Comparison of ENCODE assay signal across 25 cellular contexts in the genomic region with DNA sequence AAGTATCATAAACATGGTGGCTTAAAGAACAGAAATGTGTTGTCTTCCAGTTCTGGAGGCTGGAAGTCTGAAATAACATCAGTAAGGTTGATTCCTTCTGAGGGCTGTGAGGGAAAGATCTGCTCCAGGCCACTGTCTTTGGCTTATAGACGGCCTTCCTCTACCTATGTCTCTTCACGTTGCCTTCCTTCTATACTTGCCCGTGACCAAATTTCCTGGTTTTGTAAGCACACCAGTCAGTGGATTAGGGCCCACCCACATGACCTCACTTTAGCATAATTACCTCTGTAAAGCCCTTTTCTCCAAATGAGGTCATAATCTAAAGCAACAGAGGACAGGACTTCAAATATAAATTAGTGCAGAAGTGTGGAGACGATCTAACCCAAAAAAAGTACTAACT.
DNase-seq lines count a peak whose midpoint lies in the region; ATAC-seq and TF ChIP-seq lines count a peak whose summit lies in the region.
"Had no signal": no experiment of that assay in that cellular context is flagged by ENCODE, and none has a peak within 500 bp of the region (broad histone marks: within the 10 kb centered on the region; RNA-seq: fewer than 3 reads in every experiment).

No MANE protein-coding gene starts in this region.

- no peak overlapping the region for H3K9ac ChIP-seq in trophoblast cell (ENCODE audit: low read length)
- H3K9ac ChIP-seq: BLaER1 had no signal

- no peak overlapping the region for H3K27ac Mint-ChIP-seq in GM23338
- H3K27ac Mint-ChIP-seq: CD14-positive monocyte; CD4-positive, alpha-beta memory T cell; CD8-positive, alpha-beta memory T cell had no signal

- no peak overlapping the region for H3K4ac ChIP-seq in trophoblast cell (ENCODE audit: low read depth, low read length)

- H4K8ac ChIP-seq in trophoblast cell (ENCODE audit: low read depth, low read length) = no peak overlapping the region

- no peaks in the 10 kb centered on the region for H3K79me2 ChIP-seq in GM23338 (replicated peaks; ENCODE audit: insufficient read depth)
- H3K79me2 ChIP-seq in trophoblast cell (ENCODE audit: control insufficient read depth, insufficient read depth, low read length, poor library complexity) = no peaks in the 10 kb centered on the region

- H2BK12ac ChIP-seq in trophoblast cell (ENCODE audit: low read length) = no peak overlapping the region

- no peaks in the 10 kb centered on the region for H4K20me1 ChIP-seq in GM23338 (replicated peaks; ENCODE audit: insufficient read depth)
- H4K20me1 ChIP-seq: BLaER1 had no signal

- no peak overlapping the region for H3K14ac ChIP-seq in trophoblast cell (ENCODE audit: low read length)

- ATAC-seq in GM23338 (no peak), Right ventricle myocardium superior (ENCODE audit: poor library complexity) (no peak), GM21390 (IDR thresholded peaks at IDR 0.05; ENCODE audit: unreplicated experiment) (no peak)
- ATAC-seq: A549, GM12878 had no signal

- no peak overlapping the region for H3K18ac ChIP-seq in trophoblast cell (ENCODE audit: low read length)

- no peaks in the 10 kb centered on the region for H3K27me3 Mint-ChIP-seq in GM23338 (ENCODE audit: insufficient read depth, low read depth, poor library complexity)
- H3K27me3 Mint-ChIP-seq: CD4-positive, alpha-beta memory T cell; CD8-positive, alpha-beta memory T cell had no signal

- no peaks in the 10 kb centered on the region for H3K9me3 ChIP-seq in trophoblast cell (ENCODE audit: insufficient read depth, low read depth, low read length)
- H3K9me3 ChIP-seq: A549, BE2C, BLaER1 had no signal

- WGBS in trophoblast cell (ENCODE audit: extremely low coverage, insufficient coverage, insufficient read length) = no CpG with 5 or more reads among the region's 4 CpGs

- no peaks in the 10 kb centered on the region for H3K36me3 Mint-ChIP-seq in GM23338 (ENCODE audit: low read depth)
- H3K36me3 Mint-ChIP-seq: CD14-positive monocyte; CD4-positive, alpha-beta memory T cell; CD4-positive, CD25-positive, alpha-beta regulatory T cell; CD8-positive, alpha-beta memory T cell had no signal

- intact Hi-C loops in Right ventricle myocardium superior (cut with DNase I) = no loop called here

- H3K4me3 Mint-ChIP-seq in GM23338 = no peak overlapping the region
- H3K4me3 Mint-ChIP-seq: CD14-positive monocyte; CD4-positive, alpha-beta memory T cell; CD4-positive, CD25-positive, alpha-beta regulatory T cell had no signal

- H3K4me2 ChIP-seq in GM23338 (no peak overlapping the region), trophoblast cell (ENCODE audit: low read length) (no peak overlapping the region)
- H3K4me2 ChIP-seq: A549, BLaER1 had no signal

- no peak overlapping the region for H4K91ac ChIP-seq in trophoblast cell (ENCODE audit: low read depth, low read length)

- H2AK5ac ChIP-seq in trophoblast cell (ENCODE audit: low read length) = no peak overlapping the region

- no peaks in the 10 kb centered on the region for H3K9me3 Mint-ChIP-seq in GM23338
- H3K9me3 Mint-ChIP-seq: CD4-positive, alpha-beta memory T cell; CD8-positive, alpha-beta memory T cell had no signal

- DNase-seq in DMS 273 (lab: John Stamatoyannopoulos, UW; ENCODE audit: unreplicated experiment) (peak; percentile 22), DMS 273 treated with DMSO at 0.1 percent for 48 hours (lab: John Stamatoyannopoulos, UW) (no peak), GM23338 (ENCODE audit: low spot score) (no peak), NCI-H69 (lab: John Stamatoyannopoulos, UW) (peak; percentile 20), trophoblast cell (peak; percentile 48 to 76), Right ventricle myocardium superior (no peak), HT-29 (ENCODE audit: low spot score) (no peak)
- DNase-seq: BE2C; C1 segment of cervical spinal cord; CD4-positive, alpha-beta memory T cell; CD4-positive, CD25-positive, alpha-beta regulatory T cell; CD8-positive, alpha-beta memory T cell; COR-L47; DMS153; DMS53; DMS79; DND-41; EL; GDM1 had no signal

- 0 out of 2 replicates have a peak overlapping the region, but pooled peaks have one; percentile 30 for H2AFZ ChIP-seq in GM23338
- H2AFZ ChIP-seq in trophoblast cell (ENCODE audit: insufficient read depth, low read length, poor library complexity) = no peak overlapping the region

- H3K27me3 ChIP-seq in GM23338 (ENCODE audit: insufficient read depth) (no peaks in the 10 kb centered on the region), trophoblast cell (ENCODE audit: insufficient read depth, low read length) (no peaks in the 10 kb centered on the region)
- H3K27me3 ChIP-seq: BE2C, BLaER1 had no signal

- no peaks in the 10 kb centered on the region for H3K4me1 ChIP-seq in GM23338 (ENCODE audit: insufficient read depth)
- H3K4me1 ChIP-seq in trophoblast cell (ENCODE audit: control insufficient read depth in 1 of 2, insufficient read depth in 2 of 2, low read length in 2 of 2) = no peaks in the 10 kb centered on the region
- H3K4me1 ChIP-seq: A549, BE2C, BLaER1 had no signal

- no peak overlapping the region for H2BK120ac ChIP-seq in trophoblast cell (ENCODE audit: insufficient read depth, low read length, poor library complexity)

- H3F3A ChIP-seq in GM23338 (replicated peaks; ENCODE audit: low read depth) = no peaks in the 10 kb centered on the region

- no peak overlapping the region for H2BK5ac ChIP-seq in trophoblast cell (ENCODE audit: low read depth, low read length, poor library complexity)

- no peak overlapping the region for H4K12ac ChIP-seq in trophoblast cell (ENCODE audit: low read depth, low read length)

- no peak overlapping the region for H3K23ac ChIP-seq in trophoblast cell (ENCODE audit: low read length)

- no peaks in the 10 kb centered on the region for H3K4me1 Mint-ChIP-seq in GM23338
- H3K4me1 Mint-ChIP-seq: CD4-positive, alpha-beta memory T cell; CD4-positive, CD25-positive, alpha-beta regulatory T cell; CD8-positive, alpha-beta memory T cell had no signal

- H3K4me3 ChIP-seq in GM23338 = no peak overlapping the region
- no peak overlapping the region for H3K4me3 ChIP-seq in trophoblast cell (ENCODE audit: low read depth, low read length)
- H3K4me3 ChIP-seq: A549, BLaER1, GM12878 had no signal

- H3K27ac ChIP-seq in GM23338 (ENCODE audit: low read depth) (no peak overlapping the region), trophoblast cell (ENCODE audit: low read depth, low read length) (no peak overlapping the region)
- H3K27ac ChIP-seq: 22Rv1, A549, BLaER1 had no signal

- 0 out of 2 replicates have a peak, but pooled peaks cover 3% of the 10 kb centered on the region for H3K9me2 ChIP-seq in GM23338 (ENCODE audit: insufficient read depth)

- H3K36me3 ChIP-seq in GM23338 (ENCODE audit: insufficient read depth) (no peaks in the 10 kb centered on the region), trophoblast cell (ENCODE audit: control insufficient read depth in 1 of 2, insufficient read depth in 2 of 2, low read length in 2 of 2) (no peaks in the 10 kb centered on the region)
- H3K36me3 ChIP-seq: BE2C, BLaER1 had no signal

- TF ChIP-seq CTCF in GM23338 (conservative IDR thresholded peaks at IDR 0.05; ENCODE audit: low read depth in 2 of 2) = no peak

- no peaks in the 10 kb centered on the region for H3K79me1 ChIP-seq in trophoblast cell (ENCODE audit: low read length)

TF ChIP-seq in GM23338, 12 proteins besides CTCF, POLR2A, EP300 and RAD21:
- TF ChIP-seq STAT1 (IDR thresholded peaks at IDR 0.05; ENCODE audit: unreplicated experiment) (no peak), EZH2 (IDR thresholded peaks at IDR 0.05; ENCODE audit: low read depth, unreplicated experiment) (no peak), EZH2phosphoT487 (IDR thresholded peaks at IDR 0.05; ENCODE audit: unreplicated experiment) (no peak), POLR2AphosphoS5 (IDR thresholded peaks at IDR 0.05; ENCODE audit: low read depth) (no peak), JUNB (IDR thresholded peaks at IDR 0.05; ENCODE audit: unreplicated experiment) (no peak), CREB1 (CRISPR knock-in tag; IDR thresholded peaks at IDR 0.05; ENCODE audit: low read depth) (no peak), ZNF331 (CRISPR knock-in tag; IDR thresholded peaks at IDR 0.05; ENCODE audit: low read depth) (no peak)
- TF ChIP-seq, protein P1, sequence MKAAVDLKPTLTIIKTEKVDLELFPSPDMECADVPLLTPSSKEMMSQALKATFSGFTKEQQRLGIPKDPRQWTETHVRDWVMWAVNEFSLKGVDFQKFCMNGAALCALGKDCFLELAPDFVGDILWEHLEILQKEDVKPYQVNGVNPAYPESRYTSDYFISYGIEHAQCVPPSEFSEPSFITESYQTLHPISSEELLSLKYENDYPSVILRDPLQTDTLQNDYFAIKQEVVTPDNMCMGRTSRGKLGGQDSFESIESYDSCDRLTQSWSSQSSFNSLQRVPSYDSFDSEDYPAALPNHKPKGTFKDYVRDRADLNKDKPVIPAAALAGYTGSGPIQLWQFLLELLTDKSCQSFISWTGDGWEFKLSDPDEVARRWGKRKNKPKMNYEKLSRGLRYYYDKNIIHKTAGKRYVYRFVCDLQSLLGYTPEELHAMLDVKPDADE (IDR thresholded peaks at IDR 0.05) = no peak

Comparison
In these comparisons a context has a peak if more than half of its experiments do, and no peak if none do; other contexts are left out.
1. DNase-seq: peak in DMS 273 (single experiment), NCI-H69 (single experiment) and trophoblast cell (2 of 2); none in DMS 273 treated with DMSO at 0.1 percent for 48 hours (single experiment), GM23338 (single experiment), Right ventricle myocardium superior (single experiment) and HT-29 (single experiment).